16 cellular contexts compared by ENCODE assay signal in the genomic region with DNA sequence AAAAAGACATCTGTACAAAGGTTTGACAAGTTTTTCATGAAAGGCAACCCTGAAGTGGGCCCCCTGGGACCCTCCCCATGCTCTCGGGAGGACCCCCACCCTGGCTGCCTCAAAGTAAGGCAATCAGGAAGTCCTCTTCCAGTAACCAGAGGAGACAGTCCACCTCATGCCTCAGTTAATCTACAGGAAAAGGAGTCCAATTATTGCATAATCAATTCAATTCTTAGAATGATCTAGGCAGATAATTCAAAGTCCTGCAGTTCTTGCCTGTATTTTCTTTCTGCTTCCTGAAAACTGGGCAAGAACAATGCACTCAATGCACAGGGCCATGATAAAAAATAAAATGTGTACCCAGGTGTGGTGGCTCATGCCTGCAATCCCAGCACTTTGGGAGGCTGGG.
DNase-seq lines count a peak whose midpoint lies in the region; ATAC-seq and TF ChIP-seq lines count a peak whose summit lies in the region.
"Had no signal": no experiment of that assay in that cellular context is flagged by ENCODE, and none has a peak within 500 bp of the region (broad histone marks: within the 10 kb centered on the region; RNA-seq: fewer than 3 reads in every experiment).

No MANE protein-coding gene starts in this region.

- no peak overlapping the region for H2BK12ac ChIP-seq in trophoblast cell (ENCODE audit: low read length)

- H2AK9ac ChIP-seq in IMR-90 (replicated peaks; ENCODE audit: low read depth, low read length, poor library complexity) = no peak overlapping the region

- no peak overlapping the region for H3K4me2 ChIP-seq in IMR-90 (ENCODE audit: low read depth, low read length)
- H3K4me2 ChIP-seq in trophoblast cell (ENCODE audit: low read length) = no peak overlapping the region

- H4K12ac ChIP-seq in trophoblast cell (ENCODE audit: low read depth, low read length) = no peak overlapping the region

- H2BK120ac ChIP-seq in IMR-90 (ENCODE audit: low read depth, low read length) (no peak overlapping the region), trophoblast cell (ENCODE audit: insufficient read depth, low read length, poor library complexity) (no peak overlapping the region)

- no peak for TF ChIP-seq POLR2A in IMR-90 (IDR thresholded peaks at IDR 0.05; ENCODE audit: low read depth, low read length)
- no peak for TF ChIP-seq POLR2A in prostate gland (IDR thresholded peaks at IDR 0.05)

- H3K36me3 ChIP-seq in IMR-90 (ENCODE audit: control insufficient read depth, insufficient read depth, low read length) (no peaks in the 10 kb centered on the region), prostate gland (no peaks in the 10 kb centered on the region), trophoblast cell (ENCODE audit: control insufficient read depth in 1 of 2, insufficient read depth in 2 of 2, low read length in 2 of 2) (no peaks in the 10 kb centered on the region)

- H4K91ac ChIP-seq in IMR-90 (ENCODE audit: insufficient read depth, low read depth, low read length) (no peak overlapping the region), trophoblast cell (ENCODE audit: low read depth, low read length) (no peak overlapping the region)

- TF ChIP-seq RAD21 in IMR-90 (IDR thresholded peaks at IDR 0.05; ENCODE audit: low read length) = no peak

- 0 out of 4 replicates have a peak, but pooled peaks cover 0 to 7% of the 10 kb centered on the region in 2 experiments for H3K79me1 ChIP-seq in IMR-90 (ENCODE audit: low read depth in 1 of 2, low read length in 2 of 2)
- no peaks in the 10 kb centered on the region for H3K79me1 ChIP-seq in trophoblast cell (ENCODE audit: low read length)

- H4K5ac ChIP-seq in IMR-90 (ENCODE audit: low read depth, low read length) = no peak overlapping the region

- intact Hi-C loops in IMR-90 (cut with micrococcal nuclease) (no loop called here), prostate gland (cut with DNase I) (loop anchor here (5.0 kb wide), 1 partner anchor 71 kb away; the partner anchor contains the start of gene TBC1D8)

- CTCF ChIA-PET in IMR-90 (lab: Yijun Ruan, JAX) = no interaction called here

- H2AK5ac ChIP-seq in IMR-90 (ENCODE audit: low read depth, low read length) = no peak overlapping the region
- no peak overlapping the region for H2AK5ac ChIP-seq in trophoblast cell (ENCODE audit: low read length)

- H2AFZ ChIP-seq in IMR-90 (replicated peaks; ENCODE audit: low read length, poor library complexity) (no peak overlapping the region), trophoblast cell (ENCODE audit: insufficient read depth, low read length, poor library complexity) (no peak overlapping the region)

- POLR2A ChIA-PET in IMR-90 (lab: Charles Lee; ENCODE audit: unreplicated experiment) = no interaction called here

- H2BK20ac ChIP-seq in IMR-90 (ENCODE audit: low read depth, low read length) = no peak overlapping the region

- no CpG with 5 or more reads among the region's 1 CpG for WGBS in IMR-90 (ENCODE audit: extremely low coverage in 2 of 2, insufficient read length in 1 of 2), 2 experiments
- WGBS in prostate gland = 54% methylated on average over 1 of the region's 1 CpG
- no CpG with 5 or more reads among the region's 1 CpG for WGBS in trophoblast cell (ENCODE audit: extremely low coverage, insufficient coverage, insufficient read length)

- H3K27ac ChIP-seq in 22Rv1 (peak overlapping the region; percentile 92), IMR-90 (ENCODE audit: insufficient read depth, low read length) (no peak overlapping the region), VCaP (peak overlapping the region; percentile 90), prostate gland (peak overlapping the region; percentile 88 to 93), trophoblast cell (ENCODE audit: low read depth, low read length) (no peak overlapping the region)

- no peak overlapping the region for H4K8ac ChIP-seq in IMR-90 (ENCODE audit: low read depth in 2 of 2, low read length in 2 of 2)
- no peak overlapping the region for H4K8ac ChIP-seq in trophoblast cell (ENCODE audit: low read depth, low read length)

- H3K9me3 ChIP-seq in IMR-90 (ENCODE audit: control insufficient read depth, insufficient read depth, low read length) = no peaks in the 10 kb centered on the region
- no peaks in the 10 kb centered on the region for H3K9me3 ChIP-seq in prostate gland
- H3K9me3 ChIP-seq in trophoblast cell (ENCODE audit: insufficient read depth, low read depth, low read length) = no peaks in the 10 kb centered on the region

- dilution Hi-C loops in IMR-90 (cut with HindIII; ENCODE audit: low sequenced_read_pairs, unreplicated experiment) = no loop called here

- no peak overlapping the region for H3K4ac ChIP-seq in IMR-90 (ENCODE audit: low read depth, low read length)
- no peak overlapping the region for H3K4ac ChIP-seq in trophoblast cell (ENCODE audit: low read depth, low read length)

- no peak overlapping the region for H3K18ac ChIP-seq in IMR-90 (ENCODE audit: low read depth, low read length)
- no peak overlapping the region for H3K18ac ChIP-seq in trophoblast cell (ENCODE audit: low read length)

- DNase-seq in IMR-90 = no peak
- DNase-seq in prostate gland (ENCODE audit: low spot score) = no peak
- no peak for DNase-seq in trophoblast cell
- DNase-seq in A172 (ENCODE audit: low spot score) = no peak
- DNase-seq in medulla oblongata (ENCODE audit: extremely low spot score) = no peak
- DNase-seq: ACHN; CD8-positive, alpha-beta T cell; H7; NCI-H1048; NCI-H146; NCI-H2081; NCI-H510A; RPMI8226 had no signal

- in situ Hi-C loops in IMR-90 (cut with MboI; ENCODE audit: low sequenced_read_pairs) = no loop called here

- ATAC-seq in IMR-90 (ENCODE audit: low read depth) (no peak), HG03521 (IDR thresholded peaks at IDR 0.05; ENCODE audit: unreplicated experiment) (no peak)
- ATAC-seq: CD8-positive, alpha-beta T cell had no signal

- no peak overlapping the region for H3K23ac ChIP-seq in IMR-90 (ENCODE audit: low read depth, low read length)
- no peak overlapping the region for H3K23ac ChIP-seq in trophoblast cell (ENCODE audit: low read length)

- H4K20me1 ChIP-seq in IMR-90 (ENCODE audit: insufficient read depth, low read length) = no peaks in the 10 kb centered on the region; the same call in 1 of the 2 replicates

- H3K9me1 ChIP-seq in IMR-90 (ENCODE audit: insufficient read depth, low read length) = 0 out of 2 replicates have a peak, but pooled peaks cover 6% of the 10 kb centered on the region

- BruUV-seq in IMR-90 (replicated peaks; lab: Mats Ljungman, UMichigan) = no TSS peak

- H3K4me1 ChIP-seq in IMR-90 (ENCODE audit: control insufficient read depth, insufficient read depth, low read length) = no peaks in the 10 kb centered on the region
- H3K4me1 ChIP-seq in prostate gland (replicated peaks) = peaks cover 11% of the 10 kb centered on the region
- no peaks in the 10 kb centered on the region for H3K4me1 ChIP-seq in trophoblast cell (ENCODE audit: control insufficient read depth in 1 of 2, insufficient read depth in 2 of 2, low read length in 2 of 2)

- H3K14ac ChIP-seq in IMR-90 (replicated peaks; ENCODE audit: low read depth, low read length) (no peak overlapping the region), trophoblast cell (ENCODE audit: low read length) (no peak overlapping the region)

- H3K4me3 ChIP-seq in IMR-90 (ENCODE audit: insufficient read depth, low read depth, low read length) (no peak overlapping the region), prostate gland (no peak overlapping the region), trophoblast cell (ENCODE audit: low read depth, low read length) (no peak overlapping the region)

- H3K9ac ChIP-seq in IMR-90 (ENCODE audit: low read depth, low read length) (no peak overlapping the region), trophoblast cell (ENCODE audit: low read length) (no peak overlapping the region)

- H2BK5ac ChIP-seq in IMR-90 (ENCODE audit: low read depth, low read length, poor library complexity, severe bottlenecking) (no peak overlapping the region), trophoblast cell (ENCODE audit: low read depth, low read length, poor library complexity) (no peak overlapping the region)

- no peaks in the 10 kb centered on the region for H3K79me2 ChIP-seq in trophoblast cell (ENCODE audit: control insufficient read depth, insufficient read depth, low read length, poor library complexity)

- H3K27me3 ChIP-seq in IMR-90 (ENCODE audit: control insufficient read depth, insufficient read depth, low read length) (no peaks in the 10 kb centered on the region), prostate gland (replicated peaks; ENCODE audit: insufficient read depth) (no peaks in the 10 kb centered on the region), trophoblast cell (ENCODE audit: insufficient read depth, low read length) (no peaks in the 10 kb centered on the region)

- H2BK15ac ChIP-seq in IMR-90 (ENCODE audit: low read depth, low read length) = no peak overlapping the region

- TF ChIP-seq CTCF in 22Rv1 (IDR thresholded peaks at IDR 0.05) (no peak), IMR-90 (conservative IDR thresholded peaks at IDR 0.05; ENCODE audit: low read depth, low read length) (no peak), VCaP (conservative IDR thresholded peaks at IDR 0.05) (no peak), prostate gland (IDR thresholded peaks at IDR 0.05) (no peak)

- H3K56ac ChIP-seq in IMR-90 (ENCODE audit: extremely low read depth, insufficient read depth, low read length) = no peak overlapping the region

TF ChIP-seq in IMR-90, 13 proteins besides CTCF, POLR2A, EP300 and RAD21:
- peak; percentile 57 for TF ChIP-seq CEBPB (IDR thresholded peaks at IDR 0.05; ENCODE audit: low read depth, low read length)
- TF ChIP-seq, protein P1, sequence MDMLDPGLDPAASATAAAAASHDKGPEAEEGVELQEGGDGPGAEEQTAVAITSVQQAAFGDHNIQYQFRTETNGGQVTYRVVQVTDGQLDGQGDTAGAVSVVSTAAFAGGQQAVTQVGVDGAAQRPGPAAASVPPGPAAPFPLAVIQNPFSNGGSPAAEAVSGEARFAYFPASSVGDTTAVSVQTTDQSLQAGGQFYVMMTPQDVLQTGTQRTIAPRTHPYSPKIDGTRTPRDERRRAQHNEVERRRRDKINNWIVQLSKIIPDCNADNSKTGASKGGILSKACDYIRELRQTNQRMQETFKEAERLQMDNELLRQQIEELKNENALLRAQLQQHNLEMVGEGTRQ (IDR thresholded peaks at IDR 0.05; ENCODE audit: low read depth, low read length) = no peak

Comparison
In these comparisons a context has a peak if more than half of its experiments do, and no peak if none do; other contexts are left out.
1. H3K27ac ChIP-seq: peak in 22Rv1 (single experiment), VCaP (single experiment) and prostate gland (2 of 2); none in IMR-90 (single experiment) and trophoblast cell (single experiment).